In genomic region chr20:1636621-1637020, GRCh38 we compare ENCODE assay signal across 1 cellular context.
TF ChIP-seq lines count a peak whose summit lies in the region.

No MANE protein-coding gene starts in this region.

TF ChIP-seq in IMR-90, 13 proteins besides CTCF, POLR2A, EP300 and RAD21:
- TF ChIP-seq RCOR1 (IDR thresholded peaks at IDR 0.05; ENCODE audit: insufficient replicate concordance, low read length) (no peak), FOS (IDR thresholded peaks at IDR 0.05; ENCODE audit: low read depth, low read length) (no peak), SMC3 (IDR thresholded peaks at IDR 0.05; ENCODE audit: low read depth, low read length) (no peak), CHD1 (IDR thresholded peaks at IDR 0.05; ENCODE audit: low read depth, low read length) (no peak), USF2 (IDR thresholded peaks at IDR 0.05; ENCODE audit: low read depth, low read length) (no peak), ELK1 (IDR thresholded peaks at IDR 0.05; ENCODE audit: borderline replicate concordance, low read depth, low read length) (no peak), MXI1 (IDR thresholded peaks at IDR 0.05; ENCODE audit: borderline replicate concordance, low read depth, low read length) (no peak), RFX5 (IDR thresholded peaks at IDR 0.05; ENCODE audit: low read depth, low read length) (no peak), CEBPB (IDR thresholded peaks at IDR 0.05; ENCODE audit: low read depth, low read length) (no peak), BHLHE40 (IDR thresholded peaks at IDR 0.05; ENCODE audit: low read depth, low read length) (no peak), MAFK (IDR thresholded peaks at IDR 0.05; ENCODE audit: low read depth, low read length) (no peak), MAZ (IDR thresholded peaks at IDR 0.05; ENCODE audit: borderline replicate concordance, low read depth, low read length) (no peak), NFE2L2 (IDR thresholded peaks at IDR 0.05; ENCODE audit: low read depth, low read length) (no peak)
